ENCODE assay signal across 23 cellular contexts in the genomic region with DNA sequence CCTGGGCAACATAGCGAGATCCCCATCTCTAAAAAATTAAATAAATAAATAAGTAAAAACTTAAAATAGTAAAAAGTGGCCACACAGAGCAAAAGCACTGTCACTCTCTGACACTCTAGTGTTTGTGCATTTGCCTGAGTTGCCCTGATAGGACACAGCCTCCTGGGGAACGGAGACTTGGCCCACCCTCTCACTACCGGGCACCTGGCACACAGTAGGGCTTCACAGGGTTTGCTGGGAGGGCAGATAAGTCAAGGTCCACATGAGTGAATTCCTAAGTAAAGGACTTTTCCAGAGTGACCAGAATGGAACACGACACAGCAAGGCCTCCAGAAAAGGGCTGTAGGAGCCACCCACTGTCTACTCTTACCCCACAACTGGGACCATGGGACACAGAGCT.
"Had no signal": no experiment of that assay in that cellular context is flagged by ENCODE, and none has a peak within 500 bp of the region (broad histone marks: within the 10 kb centered on the region; RNA-seq: fewer than 3 reads in every experiment).

No MANE protein-coding gene starts in this region.

- FAIRE-seq: endometrium, islet of Langerhans, keratinocyte had no signal

- ATAC-seq: effector memory CD8-positive, alpha-beta T cell; esophagus mucosa; gastrocnemius medialis; heart right ventricle; left lung; left ventricle myocardium superior; lower lobe of right lung had no signal

- H3K36me3 ChIP-seq: colonic mucosa had no signal

- H3K27ac ChIP-seq: colonic mucosa, epithelial cell of prostate, esophagus squamous epithelium, gastrocnemius medialis, heart right ventricle, left lung, lower lobe of right lung had no signal

- DNase-seq: colonic mucosa; cortex of kidney; effector CD8-positive, alpha-beta T cell; effector memory CD8-positive, alpha-beta T cell; endodermal cell; erythroblast; esophagus squamous epithelium; foreskin melanocyte; gastrocnemius medialis; glutamatergic neuron; head of caudate nucleus; heart right ventricle; hippocampal formation; left lung; left ventricle myocardium superior; lower lobe of right lung; mesendoderm; midbrain had no signal

- H3K9me3 ChIP-seq: colonic mucosa, esophagus squamous epithelium, gastrocnemius medialis, heart right ventricle, left lung, lower lobe of right lung had no signal

- H3K4me3 ChIP-seq: colonic mucosa, esophagus squamous epithelium, gastrocnemius medialis, heart right ventricle, left lung, lower lobe of right lung had no signal

- H3K27me3 ChIP-seq: colonic mucosa, esophagus squamous epithelium, gastrocnemius medialis, heart right ventricle, left lung had no signal

- H3K4me1 ChIP-seq: colonic mucosa, left lung had no signal
